Comparison of ENCODE assay signal across 8 cellular contexts in the genomic region with DNA sequence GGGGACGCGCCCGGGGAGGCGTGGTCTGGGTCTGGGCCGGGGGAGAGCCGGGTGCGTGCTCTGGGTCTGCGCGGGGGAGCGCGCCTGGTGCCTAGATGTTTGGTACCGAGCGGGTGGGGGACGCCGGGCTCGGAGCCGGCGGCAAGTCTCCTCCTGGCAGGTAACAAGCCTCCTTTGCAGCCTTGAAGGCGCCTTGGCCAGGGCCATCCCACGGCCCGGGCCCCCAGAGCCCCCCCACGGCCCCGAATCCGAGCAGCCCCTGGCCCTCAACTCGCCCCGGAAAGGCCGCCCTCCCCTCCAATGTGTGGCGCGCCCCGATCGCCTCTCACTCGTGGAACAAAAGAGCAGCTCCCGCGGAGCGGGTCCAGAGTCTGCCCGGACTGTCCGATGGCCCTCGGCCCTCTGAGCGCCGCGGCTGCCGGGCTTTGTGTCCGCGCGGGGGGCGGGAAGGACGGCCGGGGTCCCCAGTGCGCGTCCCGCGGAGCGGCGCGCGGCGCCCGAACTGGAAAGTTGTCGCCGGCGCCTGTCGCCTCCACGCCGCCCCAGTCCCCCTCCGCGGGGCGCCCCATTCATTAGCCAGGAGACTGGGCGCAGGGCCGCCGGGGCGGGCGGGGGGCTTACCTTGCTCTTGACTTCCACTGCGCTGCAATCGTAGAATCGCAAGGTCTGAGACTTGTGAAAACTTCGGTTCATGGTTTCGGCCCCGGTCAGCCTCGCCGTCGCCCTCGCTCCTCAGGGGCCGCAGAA. TPM values are rescaled to one million over a fixed set of nuclear protein-coding genes. Genes with fewer than 3 reads are reported as not detected.
DNase-seq lines count a peak whose midpoint lies in the region; ATAC-seq and TF ChIP-seq lines count a peak whose summit lies in the region.

No MANE protein-coding gene starts in this region.

- H3K27me3 ChIP-seq in breast epithelium (no peaks in the 10 kb centered on the region), subcutaneous abdominal adipose tissue (ENCODE audit: control insufficient read depth in 5 of 5, insufficient read depth in 4 of 5, low read length in 5 of 5) (peaks cover 0 to 3% (median 0%) of the 10 kb centered on the region in 5 donors)

- DNase-seq in EL (peak; percentile 9), breast epithelium (ENCODE audit: low spot score in 2 of 2) (peak in 1 of 2 donors; percentile 36), left kidney (ENCODE audit: low read depth, low spot score) (peak; percentile 67), OCI-M2 (lab: John Stamatoyannopoulos, UW; ENCODE audit: unreplicated experiment) (no peak), SHP77 (lab: John Stamatoyannopoulos, UW) (no peak)

- H3K9me3 ChIP-seq in breast epithelium (no peaks in the 10 kb centered on the region), subcutaneous abdominal adipose tissue (ENCODE audit: control insufficient read depth in 5 of 5, low read length in 5 of 5) (no peaks in the 10 kb centered on the region)

- no peak for TF ChIP-seq POLR2A in breast epithelium (IDR thresholded peaks at IDR 0.05)

- H3K4me1 ChIP-seq in breast epithelium (no peaks in the 10 kb centered on the region), subcutaneous abdominal adipose tissue (ENCODE audit: control insufficient read depth in 5 of 5, insufficient read depth in 5 of 5, low read length in 5 of 5) (peaks cover 0 to 17% (median 14%) of the 10 kb centered on the region in 5 donors)

- peak; percentile 37 for ATAC-seq in GM21390 (IDR thresholded peaks at IDR 0.05; ENCODE audit: unreplicated experiment)

- H3K4me3 ChIP-seq in breast epithelium, result peak overlapping the region; percentile 64 to 99 (median 87)
- peak overlapping the region in 4 of 5 donors; percentile 66 to 73 (median 70) for H3K4me3 ChIP-seq in subcutaneous abdominal adipose tissue (ENCODE audit: low read depth in 1 of 5, low read length in 5 of 5)

- intact Hi-C loops in breast epithelium (cut with DNase I; ENCODE audit: low total_unique reads), result no loop called here

- H3K36me3 ChIP-seq in breast epithelium (no peaks in the 10 kb centered on the region), subcutaneous abdominal adipose tissue (ENCODE audit: control insufficient read depth in 5 of 5, insufficient read depth in 5 of 5, low read length in 5 of 5) (no peaks in the 10 kb centered on the region)

- no peak for TF ChIP-seq RAD21 in Ishikawa (IDR thresholded peaks at IDR 0.05; ENCODE audit: low read depth)

- TF ChIP-seq EP300 in Ishikawa (IDR thresholded peaks at IDR 0.05; ENCODE audit: borderline replicate concordance), result no peak

- TF ChIP-seq CTCF in breast epithelium (IDR thresholded peaks at IDR 0.05), result no peak

- H3K9ac ChIP-seq in subcutaneous abdominal adipose tissue (ENCODE audit: low read length in 5 of 5), result peak overlapping the region in 3 of 5 donors; percentile 40 to 59 (median 49)

- H3K27ac ChIP-seq in breast epithelium, result peak overlapping the region; percentile 71 to 82
- H3K27ac ChIP-seq in subcutaneous abdominal adipose tissue (ENCODE audit: low read depth, low read length), result no peak overlapping the region

TF ChIP-seq in Ishikawa, 13 proteins besides CTCF, POLR2A, EP300 and RAD21:
- peak; percentile 72 for TF ChIP-seq ZBTB7A (IDR thresholded peaks at IDR 0.05; ENCODE audit: low read depth)
- no peak for TF ChIP-seq CEBPB (IDR thresholded peaks at IDR 0.05)

RNA-seq across cellular contexts. Expression of a gene that starts 0.5 kb away (rescaled TPM):
- total RNA-seq in breast epithelium, result 10 to 100 TPM in 2 of 3 donors, 1 to 10 TPM in 1; 1.9 to 14.4 (median 13.8) TPM

Comparison
In these comparisons a context has a peak if more than half of its experiments do, and no peak if none do; other contexts are left out.
1. DNase-seq: peak in EL (single experiment) and left kidney (single experiment); none in OCI-M2 (single experiment) and SHP77 (0 of 2).